Comparison of ENCODE assay signal across 1 cellular context in genomic region chr1:156765664-156766063, GRCh38.
TF ChIP-seq lines count a peak whose summit lies in the region.

No MANE protein-coding gene starts in this region.

TF ChIP-seq in HCT116, 20 proteins besides CTCF, POLR2A, EP300 and RAD21:
- TF ChIP-seq, protein P1, sequence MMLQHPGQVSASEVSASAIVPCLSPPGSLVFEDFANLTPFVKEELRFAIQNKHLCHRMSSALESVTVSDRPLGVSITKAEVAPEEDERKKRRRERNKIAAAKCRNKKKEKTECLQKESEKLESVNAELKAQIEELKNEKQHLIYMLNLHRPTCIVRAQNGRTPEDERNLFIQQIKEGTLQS (IDR thresholded peaks at IDR 0.05): no peak
- TF ChIP-seq, protein P2, sequence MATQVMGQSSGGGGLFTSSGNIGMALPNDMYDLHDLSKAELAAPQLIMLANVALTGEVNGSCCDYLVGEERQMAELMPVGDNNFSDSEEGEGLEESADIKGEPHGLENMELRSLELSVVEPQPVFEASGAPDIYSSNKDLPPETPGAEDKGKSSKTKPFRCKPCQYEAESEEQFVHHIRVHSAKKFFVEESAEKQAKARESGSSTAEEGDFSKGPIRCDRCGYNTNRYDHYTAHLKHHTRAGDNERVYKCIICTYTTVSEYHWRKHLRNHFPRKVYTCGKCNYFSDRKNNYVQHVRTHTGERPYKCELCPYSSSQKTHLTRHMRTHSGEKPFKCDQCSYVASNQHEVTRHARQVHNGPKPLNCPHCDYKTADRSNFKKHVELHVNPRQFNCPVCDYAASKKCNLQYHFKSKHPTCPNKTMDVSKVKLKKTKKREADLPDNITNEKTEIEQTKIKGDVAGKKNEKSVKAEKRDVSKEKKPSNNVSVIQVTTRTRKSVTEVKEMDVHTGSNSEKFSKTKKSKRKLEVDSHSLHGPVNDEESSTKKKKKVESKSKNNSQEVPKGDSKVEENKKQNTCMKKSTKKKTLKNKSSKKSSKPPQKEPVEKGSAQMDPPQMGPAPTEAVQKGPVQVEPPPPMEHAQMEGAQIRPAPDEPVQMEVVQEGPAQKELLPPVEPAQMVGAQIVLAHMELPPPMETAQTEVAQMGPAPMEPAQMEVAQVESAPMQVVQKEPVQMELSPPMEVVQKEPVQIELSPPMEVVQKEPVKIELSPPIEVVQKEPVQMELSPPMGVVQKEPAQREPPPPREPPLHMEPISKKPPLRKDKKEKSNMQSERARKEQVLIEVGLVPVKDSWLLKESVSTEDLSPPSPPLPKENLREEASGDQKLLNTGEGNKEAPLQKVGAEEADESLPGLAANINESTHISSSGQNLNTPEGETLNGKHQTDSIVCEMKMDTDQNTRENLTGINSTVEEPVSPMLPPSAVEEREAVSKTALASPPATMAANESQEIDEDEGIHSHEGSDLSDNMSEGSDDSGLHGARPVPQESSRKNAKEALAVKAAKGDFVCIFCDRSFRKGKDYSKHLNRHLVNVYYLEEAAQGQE (IDR thresholded peaks at IDR 0.05; ENCODE audit: low read depth): no peak
- TF ChIP-seq EZH2phosphoT487 (IDR thresholded peaks at IDR 0.05; ENCODE audit: borderline replicate concordance): no peak
- TF ChIP-seq CBX3 (IDR thresholded peaks at IDR 0.05; ENCODE audit: low read depth): no peak
- no peak for TF ChIP-seq ZBTB33 (IDR thresholded peaks at IDR 0.05; ENCODE audit: extremely low read depth, insufficient replicate concordance, low read length)
- TF ChIP-seq ZFX (IDR thresholded peaks at IDR 0.05): no peak
- no peak for TF ChIP-seq SRF (IDR thresholded peaks at IDR 0.05; ENCODE audit: low read depth)
- no peak for TF ChIP-seq TCF7L2 (IDR thresholded peaks at IDR 0.05; ENCODE audit: borderline replicate concordance, extremely low read depth, insufficient read depth, insufficient read length)
- no peak for TF ChIP-seq YY1 (IDR thresholded peaks at IDR 0.05; ENCODE audit: extremely low read depth, insufficient replicate concordance, low read depth, low read length)
- TF ChIP-seq SIN3A (IDR thresholded peaks at IDR 0.05; ENCODE audit: low read depth): no peak
- TF ChIP-seq MAX (IDR thresholded peaks at IDR 0.05): no peak
- no peak for TF ChIP-seq POLR2AphosphoS5 (IDR thresholded peaks at IDR 0.05; ENCODE audit: low read depth, low read length)
- no peak for TF ChIP-seq SP1 (IDR thresholded peaks at IDR 0.05; ENCODE audit: low read depth)
- TF ChIP-seq EGR1 (IDR thresholded peaks at IDR 0.05; ENCODE audit: low read depth): no peak
- no peak for TF ChIP-seq EZH2 (IDR thresholded peaks at IDR 0.05)
- TF ChIP-seq JUND (IDR thresholded peaks at IDR 0.05): no peak
- no peak for TF ChIP-seq CEBPB (IDR thresholded peaks at IDR 0.05; ENCODE audit: low read depth)
- no peak for TF ChIP-seq FOSL1 (IDR thresholded peaks at IDR 0.05; ENCODE audit: low read depth)
- no peak for TF ChIP-seq ELF1 (IDR thresholded peaks at IDR 0.05; ENCODE audit: borderline replicate concordance, low read depth)
- TF ChIP-seq ZNF274 (IDR thresholded peaks at IDR 0.05; ENCODE audit: low read depth, low read length): no peak
